In the genomic region with DNA sequence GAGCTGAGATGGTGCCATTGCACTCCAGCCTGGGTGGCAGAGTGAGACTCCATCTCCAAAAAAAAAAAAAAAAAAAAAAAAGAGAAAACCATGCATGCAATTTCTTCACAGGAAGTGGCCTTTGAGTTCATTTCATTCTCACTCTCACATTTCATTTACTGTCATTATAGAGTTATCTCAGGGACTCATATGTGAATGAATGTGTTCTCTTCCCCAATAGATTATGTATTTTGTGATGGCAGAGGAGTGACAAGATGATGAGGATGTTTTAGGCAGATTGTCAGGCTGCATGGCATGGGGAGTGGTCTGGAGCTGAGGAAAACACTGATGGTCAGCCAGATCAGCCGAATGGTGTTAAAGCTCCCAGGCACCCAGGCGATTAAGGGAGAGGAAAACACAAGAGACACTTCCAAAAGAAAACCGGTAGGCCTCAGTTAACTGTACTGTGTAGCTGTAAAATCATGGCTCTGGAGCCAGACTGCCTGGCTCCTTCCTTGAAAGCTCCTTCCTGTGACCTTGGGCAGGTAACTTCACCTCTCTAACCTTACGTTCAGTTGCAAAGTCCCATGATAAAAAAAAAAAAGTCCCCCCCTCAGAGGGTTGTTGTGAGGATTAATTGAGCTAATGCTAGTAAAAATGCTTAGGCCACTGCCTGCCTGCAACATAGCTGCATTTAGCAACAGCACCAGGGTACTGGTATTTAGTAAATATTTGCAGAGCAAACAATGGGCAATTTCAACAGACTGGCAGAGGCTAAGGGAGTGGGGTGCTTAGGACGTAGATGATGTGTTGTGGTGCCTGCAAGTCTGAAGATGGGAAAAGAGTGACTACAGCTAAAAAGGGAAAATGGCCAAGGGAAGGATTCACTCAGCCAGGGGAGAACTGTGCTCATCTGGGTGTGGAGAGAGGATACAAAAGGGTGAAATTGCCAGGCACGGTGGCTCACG, we compare ENCODE assay signal across 10 cellular contexts. TPM values are rescaled to one million over a fixed set of nuclear protein-coding genes. Genes with fewer than 3 reads are reported as not detected.
DNase-seq lines count a peak whose midpoint lies in the region; ATAC-seq, FAIRE-seq and TF ChIP-seq lines count a peak whose summit lies in the region.
"Had no signal": no experiment of that assay in that cellular context is flagged by ENCODE, and none has a peak within 500 bp of the region (broad histone marks: within the 10 kb centered on the region; RNA-seq: fewer than 3 reads in every experiment).

No MANE protein-coding gene starts in this region.

- peak overlapping the region; percentile 87 for H3K27ac Mint-ChIP-seq in activated T-cell treated with anti-CD3 and anti-CD28 coated beads, Interleukin-2, amount 50 U/mL, for 24 hours
- peak overlapping the region; percentile 13 to 85 for H3K27ac Mint-ChIP-seq in stimulated activated naive CD8-positive, alpha-beta T cell treated with anti-CD3 and anti-CD28 coated beads, Interleukin-15, amount 100 ng/mL, for 72 hours
- H3K27ac Mint-ChIP-seq: stimulated activated memory B cell treated with anti-CD40 and anti-IgM and Interleukin-4, amounts not matched to agents 10 μg/mL and 1 μg/mL and 100 μg/mL, for 72 hours had no signal

- no peak overlapping the region for H3K4me3 ChIP-seq in body of pancreas

- WGBS in body of pancreas, 2 donors = 25 to 30% methylated on average over 7 of the region's 7 CpGs

- no peak for DNase-seq in activated T-cell treated with anti-CD3 and anti-CD28 coated beads, Interleukin-2, amount 50 U/mL, for 24 hours
- DNase-seq in activated T-cell treated with anti-CD3 and anti-CD28 coated beads, Interleukin-2, amount 50 U/mL, for 1 hour = no peak
- DNase-seq in NCI-H69 (lab: John Stamatoyannopoulos, UW) (peak; percentile 80), body of pancreas (peak; percentile 27 to 57 (median 54)), AG08395 (ENCODE audit: low spot score) (no peak), GM10266 (ENCODE audit: extremely low spot score) (no peak), RCC 7860 (ENCODE audit: low spot score) (no peak)
- DNase-seq in stimulated activated naive CD8-positive, alpha-beta T cell treated with anti-CD3 and anti-CD28 coated beads, Interleukin-15, amount 100 ng/mL, for 72 hours = no peak

- H3K27ac ChIP-seq in body of pancreas = peak overlapping the region; percentile 53 to 72 (median 65)
- H3K27ac ChIP-seq: HL-60 had no signal

- peak in 1 of 3 donors; percentile 17 for TF ChIP-seq POLR2A in body of pancreas (IDR thresholded peaks at IDR 0.05)

- H3K27me3 ChIP-seq in body of pancreas = no peaks in the 10 kb centered on the region

- no peaks in the 10 kb centered on the region for H3K36me3 ChIP-seq in body of pancreas (replicated peaks in 1 of 2; ENCODE audit: insufficient read depth in 1 of 2, low read depth in 2 of 2)

- no peaks in the 10 kb centered on the region for H3K9me3 Mint-ChIP-seq in activated T-cell treated with anti-CD3 and anti-CD28 coated beads, Interleukin-2, amount 50 U/mL, for 24 hours
- H3K9me3 Mint-ChIP-seq in stimulated activated naive CD8-positive, alpha-beta T cell treated with anti-CD3 and anti-CD28 coated beads, Interleukin-15, amount 100 ng/mL, for 72 hours = no peaks in the 10 kb centered on the region
- H3K9me3 Mint-ChIP-seq: stimulated activated memory B cell treated with anti-CD40 and anti-IgM and Interleukin-4, amounts not matched to agents 10 μg/mL and 1 μg/mL and 100 μg/mL, for 72 hours had no signal

- no peaks in the 10 kb centered on the region for H3K9me3 ChIP-seq in body of pancreas

- H3K36me3 Mint-ChIP-seq in activated T-cell treated with anti-CD3 and anti-CD28 coated beads, Interleukin-2, amount 50 U/mL, for 24 hours (ENCODE audit: low read depth) = peaks cover 21% of the 10 kb centered on the region

- peaks cover 58% of the 10 kb centered on the region for H3K4me1 ChIP-seq in body of pancreas

- no peaks in the 10 kb centered on the region for H3K27me3 Mint-ChIP-seq in activated T-cell treated with anti-CD3 and anti-CD28 coated beads, Interleukin-2, amount 50 U/mL, for 24 hours
- H3K27me3 Mint-ChIP-seq in stimulated activated naive CD8-positive, alpha-beta T cell treated with anti-CD3 and anti-CD28 coated beads, Interleukin-15, amount 100 ng/mL, for 72 hours = no peaks in the 10 kb centered on the region
- H3K27me3 Mint-ChIP-seq: stimulated activated memory B cell treated with anti-CD40 and anti-IgM and Interleukin-4, amounts not matched to agents 10 μg/mL and 1 μg/mL and 100 μg/mL, for 72 hours had no signal

- ATAC-seq in body of pancreas = peak; percentile 75
- peak; percentile 68 for ATAC-seq in stimulated activated naive CD8-positive, alpha-beta T cell treated with anti-CD3 and anti-CD28 coated beads, Interleukin-15, amount 100 ng/mL, for 72 hours
- ATAC-seq: stimulated activated memory B cell treated with anti-CD40 and anti-IgM and Interleukin-4, amounts not matched to agents 10 μg/mL and 1 μg/mL and 100 μg/mL, for 72 hours had no signal

- no peak for TF ChIP-seq CTCF in body of pancreas (IDR thresholded peaks at IDR 0.05)
- TF ChIP-seq CTCF in GM10266 (IDR thresholded peaks at IDR 0.05; ENCODE audit: control insufficient read depth, insufficient read depth, low read depth, missing control alignments) = no peak

- FAIRE-seq in RCC 7860 (lab: Jason Lieb, UNC) = no peak

- no peak overlapping the region for H3K4me3 Mint-ChIP-seq in activated T-cell treated with anti-CD3 and anti-CD28 coated beads, Interleukin-2, amount 50 U/mL, for 24 hours
- peak overlapping the region in 1 of 2 donors; percentile 43 for H3K4me3 Mint-ChIP-seq in stimulated activated naive CD8-positive, alpha-beta T cell treated with anti-CD3 and anti-CD28 coated beads, Interleukin-15, amount 100 ng/mL, for 72 hours
- H3K4me3 Mint-ChIP-seq: stimulated activated memory B cell treated with anti-CD40 and anti-IgM and Interleukin-4, amounts not matched to agents 10 μg/mL and 1 μg/mL and 100 μg/mL, for 72 hours had no signal

- intact Hi-C loops in body of pancreas (cut with DNase I) = no loop called here

- H3K4me1 Mint-ChIP-seq in activated T-cell treated with anti-CD3 and anti-CD28 coated beads, Interleukin-2, amount 50 U/mL, for 24 hours (ENCODE audit: low read depth) = peaks cover 46% of the 10 kb centered on the region
- H3K4me1 Mint-ChIP-seq in stimulated activated naive CD8-positive, alpha-beta T cell treated with anti-CD3 and anti-CD28 coated beads, Interleukin-15, amount 100 ng/mL, for 72 hours = peaks cover 65% of the 10 kb centered on the region

RNA-seq across cellular contexts. Expression of gene FRAT2, which starts 6.9 kb away (rescaled TPM):
- total RNA-seq in body of pancreas = 10 to 100 TPM; 19.5 to 20.8 TPM

RNA-seq across cellular contexts. Expression of gene FRAT1, which starts 8.6 kb away (rescaled TPM):
- 1 to 10 TPM; 3.0 to 6.5 TPM for total RNA-seq in body of pancreas

RNA-seq across cellular contexts. Expression of gene ARHGAP19, which starts 35.2 kb away (rescaled TPM):
- total RNA-seq in body of pancreas = 1 to 10 TPM; 2.6 to 7.3 TPM

Comparison
In these comparisons a context has a peak if more than half of its experiments do, and no peak if none do; other contexts are left out.
1. DNase-seq: peak in NCI-H69 (single experiment) and body of pancreas (4 of 4); none in activated T-cell treated with anti-CD3 and anti-CD28 coated beads, Interleukin-2, amount 50 U/mL, for 24 hours (single experiment), activated T-cell treated with anti-CD3 and anti-CD28 coated beads, Interleukin-2, amount 50 U/mL, for 1 hour (single experiment), stimulated activated naive CD8-positive, alpha-beta T cell treated with anti-CD3 and anti-CD28 coated beads, Interleukin-15, amount 100 ng/mL, for 72 hours (0 of 2), AG08395 (single experiment), GM10266 (single experiment) and RCC 7860 (single experiment).